In genomic region chr6:31739639-31740396, GRCh38 we compare ENCODE assay signal across 1 cellular context.
A peak's percentile ranks its signal among the peaks of the same experiment; 100 is the strongest.
TF ChIP-seq lines count a peak whose summit lies in the region.

TSS of gene MSH5 (plus strand) at chr6:31740005. CDS start at chr6:31740467, 462 bp downstream.

TF ChIP-seq in K562, 482 proteins besides CTCF, POLR2A, EP300 and RAD21 (continued from another document and continues in another):
- TF ChIP-seq MXD1 (CRISPR knock-in tag; IDR thresholded peaks at IDR 0.05; ENCODE audit: borderline replicate concordance, poor library complexity, severe bottlenecking) (peak; percentile 59), OTX1 (CRISPR knock-in tag; IDR thresholded peaks at IDR 0.05) (peak; percentile 82; the same call in 1 of the 2 replicates), CHD2 (IDR thresholded peaks at IDR 0.05; ENCODE audit: low read depth, low read length) (peak; percentile 92), ZNF778 (CRISPR knock-in tag; IDR thresholded peaks at IDR 0.05) (no peak), SRSF7 (optimal IDR thresholded peaks at IDR 0.05; ENCODE audit: low read depth, low read length) (no peak), BACH1 (tag; IDR thresholded peaks at IDR 0.05) (no peak), HES1 (IDR thresholded peaks at IDR 0.05; ENCODE audit: low read depth) (no peak), HNRNPUL1 (IDR thresholded peaks at IDR 0.05; ENCODE audit: low read length) (no peak), ETV1 (tag; conservative IDR thresholded peaks at IDR 0.05; ENCODE audit: low read depth) (no peak), THAP12 (CRISPR knock-in tag; IDR thresholded peaks at IDR 0.05) (peak; percentile 87; the same call in 1 of the 2 replicates), XRCC3 (IDR thresholded peaks at IDR 0.05) (no peak), ZNF586 (CRISPR knock-in tag; conservative IDR thresholded peaks at IDR 0.05) (0 out of 2 replicates have a peak, but pooled peaks have one; percentile 14), SMAD4 (CRISPR knock-in tag; conservative IDR thresholded peaks at IDR 0.05) (no peak; the same call in none of the 2 replicates), ZBTB34 (CRISPR knock-in tag; IDR thresholded peaks at IDR 0.05) (no peak), ZC3H11A (IDR thresholded peaks at IDR 0.05; ENCODE audit: low read depth, low read length) (peak; percentile 77; the same call in 1 of the 2 replicates), ZNF444 (CRISPR knock-in tag; IDR thresholded peaks at IDR 0.05) (peak; percentile 68; the same call in 1 of the 2 replicates), HMG20B (CRISPR knock-in tag; IDR thresholded peaks at IDR 0.05) (no peak), TOE1 (IDR thresholded peaks at IDR 0.05; ENCODE audit: borderline replicate concordance) (no peak), TOE1 (CRISPR knock-in tag; IDR thresholded peaks at IDR 0.05; ENCODE audit: borderline replicate concordance, low read depth) (peak; percentile 97; the same call in 1 of the 2 replicates), USF1 (CRISPR knock-in tag; IDR thresholded peaks at IDR 0.05) (peak; percentile 88), ZSCAN29 (IDR thresholded peaks at IDR 0.05) (0 out of 2 replicates have a peak, but pooled peaks have one; percentile 62), ZNF41 (CRISPR knock-in tag; conservative IDR thresholded peaks at IDR 0.05) (no peak), ZNF512 (tag; IDR thresholded peaks at IDR 0.05) (no peak), CEBPB (tag; IDR thresholded peaks at IDR 0.05) (no peak), KDM2B (CRISPR knock-in tag; IDR thresholded peaks at IDR 0.05) (peak; percentile 74; the same call in 1 of the 2 replicates), ZBTB1 (CRISPR knock-in tag; IDR thresholded peaks at IDR 0.05; ENCODE audit: borderline replicate concordance, low read depth) (no peak), ZKSCAN8 (CRISPR knock-in tag; IDR thresholded peaks at IDR 0.05) (no peak), ZNF134 (CRISPR knock-in tag; conservative IDR thresholded peaks at IDR 0.05) (0 out of 2 replicates have a peak, but pooled peaks have one; percentile 13), FOXP4 (CRISPR knock-in tag; IDR thresholded peaks at IDR 0.05; ENCODE audit: borderline replicate concordance) (peak; percentile 98; the same call in 1 of the 2 replicates), RBFOX2 (IDR thresholded peaks at IDR 0.05; ENCODE audit: low read depth, low read length) (peak; percentile 98), POLR3G (IDR thresholded peaks at IDR 0.05; ENCODE audit: extremely low read depth, insufficient read length, insufficient replicate concordance) (no peak), REST (CRISPR knock-in tag; IDR thresholded peaks at IDR 0.05; ENCODE audit: low read depth) (peak; percentile 81), ZNF3 (CRISPR knock-in tag; IDR thresholded peaks at IDR 0.05) (no peak), NFE2L1 (tag; IDR thresholded peaks at IDR 0.05; ENCODE audit: borderline replicate concordance, low read depth) (no peak), TRIM24 (IDR thresholded peaks at IDR 0.05) (peak; percentile 39 to 40; a peak in 2 of 4 replicates), RCOR1 (IDR thresholded peaks at IDR 0.05; ENCODE audit: borderline replicate concordance in 1 of 2, low read depth in 2 of 2, low read length in 2 of 2) (peak; percentile 61 to 63; a peak in 1 of 4 replicates), TEAD1 (CRISPR knock-in tag; IDR thresholded peaks at IDR 0.05) (peak; percentile 51 to 98; a peak in 3 of 4 replicates), ZMIZ1 (IDR thresholded peaks at IDR 0.05; ENCODE audit: low read depth in 2 of 2, low read length in 2 of 2) (peak in 1 of 2 experiments; percentile 16; a peak in 2 of 4 replicates), EGR1 (conservative IDR thresholded peaks at IDR 0.05) (no peak), CBFA2T3 (IDR thresholded peaks at IDR 0.05) (no peak), ZNF699 (CRISPR knock-in tag; IDR thresholded peaks at IDR 0.05; ENCODE audit: insufficient replicate concordance) (no peak), TAF7 (tag; IDR thresholded peaks at IDR 0.05) (peak; percentile 96), ZNF507 (tag; conservative IDR thresholded peaks at IDR 0.05) (no peak), SNRNP70 (optimal IDR thresholded peaks at IDR 0.05; ENCODE audit: low read depth, low read length) (no peak), CBFB (CRISPR knock-in tag; IDR thresholded peaks at IDR 0.05) (peak; percentile 85; the same call in 1 of the 2 replicates), ZFP30 (CRISPR knock-in tag; IDR thresholded peaks at IDR 0.05; ENCODE audit: borderline replicate concordance) (no peak), RBM17 (IDR thresholded peaks at IDR 0.05; ENCODE audit: borderline replicate concordance, low read depth, low read length) (no peak), USF2 (CRISPR knock-in tag; IDR thresholded peaks at IDR 0.05) (no peak), SREBF2 (CRISPR knock-in tag; IDR thresholded peaks at IDR 0.05) (peak; percentile 91; the same call in 1 of the 2 replicates), SP1 (CRISPR knock-in tag; IDR thresholded peaks at IDR 0.05) (peak; percentile 100), DACH1 (IDR thresholded peaks at IDR 0.05; ENCODE audit: partially characterized antibody) (no peak), NR1H2 (CRISPR knock-in tag; IDR thresholded peaks at IDR 0.05) (no peak), GTF2F1 (IDR thresholded peaks at IDR 0.05; ENCODE audit: low read depth, low read length) (no peak)
